Comparison of ENCODE assay signal across 24 cellular contexts in genomic region chr17:8739104-8739503, GRCh38. TPM values are rescaled to one million over a fixed set of nuclear protein-coding genes. Genes with fewer than 3 reads are reported as not detected.
A peak's percentile ranks its signal among the peaks of the same experiment; 100 is the strongest.
DNase-seq lines count a peak whose midpoint lies in the region; ATAC-seq and TF ChIP-seq lines count a peak whose summit lies in the region.
"Had no signal": no experiment of that assay in that cellular context is flagged by ENCODE, and none has a peak within 500 bp of the region (broad histone marks: within the 10 kb centered on the region; RNA-seq: fewer than 3 reads in every experiment).

No MANE protein-coding gene starts in this region.

- intact Hi-C loops in IMR-90 (cut with micrococcal nuclease) = no loop called here

- H3K14ac ChIP-seq in IMR-90 (replicated peaks; ENCODE audit: low read depth, low read length) = no peak overlapping the region

- H4K8ac ChIP-seq in IMR-90 (ENCODE audit: low read depth in 2 of 2, low read length in 2 of 2) = no peak overlapping the region

- peaks cover 14% of the 10 kb centered on the region for H3K27me3 ChIP-seq in IMR-90 (ENCODE audit: control insufficient read depth, insufficient read depth, low read length)
- no peaks in the 10 kb centered on the region for H3K27me3 ChIP-seq in smooth muscle cell (ENCODE audit: low read depth)
- H3K27me3 ChIP-seq: ovary, suprapubic skin had no signal

- TF ChIP-seq RAD21 in IMR-90 (IDR thresholded peaks at IDR 0.05; ENCODE audit: low read length) = no peak

- H3K36me3 ChIP-seq in IMR-90 (ENCODE audit: control insufficient read depth, insufficient read depth, low read length) (no peaks in the 10 kb centered on the region), smooth muscle cell (ENCODE audit: low read depth) (no peaks in the 10 kb centered on the region)
- H3K36me3 ChIP-seq: esophagus muscularis mucosa, ovary, suprapubic skin had no signal

- H2BK120ac ChIP-seq in IMR-90 (ENCODE audit: low read depth, low read length) = no peak overlapping the region

- H4K91ac ChIP-seq in IMR-90 (ENCODE audit: insufficient read depth, low read depth, low read length) = no peak overlapping the region

- H2AK5ac ChIP-seq in IMR-90 (ENCODE audit: low read depth, low read length) = no peak overlapping the region

- TF ChIP-seq CTCF in IMR-90 (conservative IDR thresholded peaks at IDR 0.05; ENCODE audit: low read depth, low read length) (no peak), smooth muscle cell (IDR thresholded peaks at IDR 0.05; ENCODE audit: borderline replicate concordance, insufficient read depth, poor library complexity, severe bottlenecking) (no peak)

- CTCF ChIA-PET in IMR-90 (lab: Yijun Ruan, JAX) = no interaction called here

- H3K27ac ChIP-seq in IMR-90 (ENCODE audit: insufficient read depth, low read length) (no peak overlapping the region), smooth muscle cell (ENCODE audit: low read depth) (no peak overlapping the region)
- H3K27ac ChIP-seq: esophagus muscularis mucosa, HL-60, ovary, suprapubic skin had no signal

- POLR2A ChIA-PET in IMR-90 (lab: Charles Lee; ENCODE audit: unreplicated experiment) = no interaction called here

- H3K56ac ChIP-seq in IMR-90 (ENCODE audit: extremely low read depth, insufficient read depth, low read length) = no peak overlapping the region

- no peaks in the 10 kb centered on the region for H3K79me1 ChIP-seq in IMR-90 (ENCODE audit: low read depth in 1 of 2, low read length in 2 of 2)

- H3K4ac ChIP-seq in IMR-90 (ENCODE audit: low read depth, low read length) = no peak overlapping the region

- H3K23ac ChIP-seq in IMR-90 (ENCODE audit: low read depth, low read length) = no peak overlapping the region

- H3K9me1 ChIP-seq in IMR-90 (ENCODE audit: insufficient read depth, low read length) = no peaks in the 10 kb centered on the region

- H3K4me3 ChIP-seq in IMR-90 (ENCODE audit: insufficient read depth, low read depth, low read length) (no peak overlapping the region), smooth muscle cell (no peak overlapping the region)
- H3K4me3 ChIP-seq: esophagus muscularis mucosa, K562, ovary, suprapubic skin had no signal

- H3K4me2 ChIP-seq in IMR-90 (ENCODE audit: low read depth, low read length) (no peak overlapping the region), smooth muscle cell (peak overlapping the region; percentile 42)

- no peak for TF ChIP-seq POLR2A in IMR-90 (IDR thresholded peaks at IDR 0.05; ENCODE audit: low read depth, low read length)

- H2BK15ac ChIP-seq in IMR-90 (ENCODE audit: low read depth, low read length) = no peak overlapping the region

- no peaks in the 10 kb centered on the region for H3K4me1 ChIP-seq in IMR-90 (ENCODE audit: control insufficient read depth, insufficient read depth, low read length)
- peaks cover 9% of the 10 kb centered on the region for H3K4me1 ChIP-seq in smooth muscle cell (ENCODE audit: low read depth)
- H3K4me1 ChIP-seq: esophagus muscularis mucosa, suprapubic skin had no signal

- H4K20me1 ChIP-seq in IMR-90 (ENCODE audit: insufficient read depth, low read length) (no peaks in the 10 kb centered on the region), smooth muscle cell (ENCODE audit: low read depth) (no peaks in the 10 kb centered on the region)

- DNase-seq in IMR-90 (no peak), ecto neural progenitor cell (ENCODE audit: low spot score) (peak; percentile 91), mesenteric fat pad (ENCODE audit: low spot score) (peak; percentile 60), smooth muscle cell (lab: John Stamatoyannopoulos, UW; ENCODE audit: unreplicated experiment) (no peak), T-helper 9 cell (no peak)
- no peak for DNase-seq in effector CD4-positive, alpha-beta T cell
- DNase-seq: activated CD4-positive, alpha-beta T cell treated with anti-CD3 and anti-CD28 coated beads, Interleukin-2, amount 50 U/mL, for 4 hours; activated naive CD4-positive, alpha-beta T cell treated with anti-CD3 and anti-CD28 coated beads, Interleukin-2, amount 10 ng/mL, durations not matched to agents 7 days and 5 days; activated T-cell treated with anti-CD3 and anti-CD28 coated beads for 4 hours; DMS 273 treated with DMSO at 0.1 percent for 48 hours; GOT3; kidney; midbrain; NCI-H1092 treated with DMSO at 0.1 percent for 48 hours; NCI-H774; ovary; stimulated activated CD4-positive, alpha-beta T cell treated with anti-CD3 and anti-CD28 coated beads, Interleukin-4, amount 100 ng/mL, for 4 hours; stimulated activated CD8-positive, alpha-beta memory T cell treated with anti-CD3 and anti-CD28 coated beads, Interleukin-4, amount 100 ng/mL, for 48 hours had no signal

- H3K9ac ChIP-seq in IMR-90 (ENCODE audit: low read depth, low read length) (no peak overlapping the region), smooth muscle cell (ENCODE audit: low read depth) (no peak overlapping the region)

- dilution Hi-C loops in IMR-90 (cut with HindIII; ENCODE audit: low sequenced_read_pairs, unreplicated experiment) = no loop called here

- ATAC-seq in IMR-90 (ENCODE audit: low read depth) = no peak
- ATAC-seq in GM18907 (IDR thresholded peaks at IDR 0.05; ENCODE audit: unreplicated experiment) = no peak
- ATAC-seq: K562, SK-N-SH treated with all-trans-retinoic acid at 6 μM for 48 hours had no signal

- H2BK20ac ChIP-seq in IMR-90 (ENCODE audit: low read depth, low read length) = no peak overlapping the region

- H3F3A ChIP-seq in smooth muscle cell (ENCODE audit: low read depth) = no peaks in the 10 kb centered on the region

- WGBS in IMR-90 (ENCODE audit: extremely low coverage in 2 of 2, insufficient read length in 1 of 2), 2 experiments = 10% methylated on average over 3 of the region's 8 CpGs; no CpG with 5 or more reads in 1 of the 2 experiments
- WGBS in smooth muscle cell (ENCODE audit: low lambda C conversion rate) = 8% methylated on average over 8 of the region's 8 CpGs

- H4K5ac ChIP-seq in IMR-90 (ENCODE audit: low read depth, low read length) = no peak overlapping the region

- in situ Hi-C loops in IMR-90 (cut with MboI; ENCODE audit: low sequenced_read_pairs) = no loop called here

- H3K79me2 ChIP-seq in smooth muscle cell (ENCODE audit: low read depth) = no peaks in the 10 kb centered on the region

- H3K18ac ChIP-seq in IMR-90 (ENCODE audit: low read depth, low read length) = no peak overlapping the region

- H2AFZ ChIP-seq in IMR-90 (replicated peaks; ENCODE audit: low read length, poor library complexity) = peak overlapping the region; percentile 64
- H2AFZ ChIP-seq in smooth muscle cell (ENCODE audit: low read depth) = peak overlapping the region; percentile 16

- BruUV-seq in IMR-90 (replicated peaks; lab: Mats Ljungman, UMichigan) = no TSS peak

- H2BK5ac ChIP-seq in IMR-90 (ENCODE audit: low read depth, low read length, poor library complexity, severe bottlenecking) = no peak overlapping the region

- H2AK9ac ChIP-seq in IMR-90 (replicated peaks; ENCODE audit: low read depth, low read length, poor library complexity) = no peak overlapping the region

- H3K9me3 ChIP-seq in IMR-90 (ENCODE audit: control insufficient read depth, insufficient read depth, low read length) = no peaks in the 10 kb centered on the region
- H3K9me3 ChIP-seq in smooth muscle cell (replicated peaks; ENCODE audit: low read depth) = no peaks in the 10 kb centered on the region
- H3K9me3 ChIP-seq: esophagus muscularis mucosa, ovary, suprapubic skin had no signal

TF ChIP-seq in IMR-90, 13 proteins besides CTCF, POLR2A, EP300 and RAD21 (continues in another document):
- TF ChIP-seq CHD1 (IDR thresholded peaks at IDR 0.05; ENCODE audit: low read depth, low read length) (no peak), CEBPB (IDR thresholded peaks at IDR 0.05; ENCODE audit: low read depth, low read length) (no peak), RFX5 (IDR thresholded peaks at IDR 0.05; ENCODE audit: low read depth, low read length) (no peak), FOS (IDR thresholded peaks at IDR 0.05; ENCODE audit: low read depth, low read length) (no peak), NFE2L2 (IDR thresholded peaks at IDR 0.05; ENCODE audit: low read depth, low read length) (no peak), BHLHE40 (IDR thresholded peaks at IDR 0.05; ENCODE audit: low read depth, low read length) (no peak), RCOR1 (IDR thresholded peaks at IDR 0.05; ENCODE audit: insufficient replicate concordance, low read length) (no peak), MAFK (IDR thresholded peaks at IDR 0.05; ENCODE audit: low read depth, low read length) (no peak), ELK1 (IDR thresholded peaks at IDR 0.05; ENCODE audit: borderline replicate concordance, low read depth, low read length) (no peak), USF2 (IDR thresholded peaks at IDR 0.05; ENCODE audit: low read depth, low read length) (no peak), SMC3 (IDR thresholded peaks at IDR 0.05; ENCODE audit: low read depth, low read length) (no peak), MAZ (IDR thresholded peaks at IDR 0.05; ENCODE audit: borderline replicate concordance, low read depth, low read length) (no peak)

RNA-seq across cellular contexts. Expression of gene CCDC42, which starts 5.5 kb away (rescaled TPM):
- total RNA-seq in IMR-90 (2012; rRNA removed) (not detected in 2 replicates), mesenteric fat pad (not detected), smooth muscle cell (not detected in 2 replicates)
- polyA plus RNA-seq in IMR-90 (2012; rRNA removed) (not detected in 2 replicates), smooth muscle cell (0.15 TPM in 1 of 2 replicates, not detected in the other)
- polyA plus RNA-seq in IMR-90 (2012; cell fraction: cytosol; rRNA removed) = not detected in 2 replicates
- not detected in 2 replicates for polyA plus RNA-seq in IMR-90 (2012; cell fraction: nucleus; rRNA removed; ENCODE audit: low replicate concordance)
- total RNA-seq: esophagus muscularis mucosa, K562, kidney, ovary, suprapubic skin had no signal
- polyA plus RNA-seq: K562 had no signal

RNA-seq across cellular contexts. Expression of gene SPDYE4, which starts 19.2 kb away (rescaled TPM):
- not detected in 2 replicates for total RNA-seq in IMR-90 (2012; rRNA removed)
- polyA plus RNA-seq in IMR-90 (2012; rRNA removed) = not detected in 2 replicates
- not detected in 2 replicates for polyA plus RNA-seq in IMR-90 (2012; cell fraction: cytosol; rRNA removed)
- not detected in 2 replicates for polyA plus RNA-seq in IMR-90 (2012; cell fraction: nucleus; rRNA removed; ENCODE audit: low replicate concordance)
- total RNA-seq in mesenteric fat pad = not detected
- total RNA-seq in smooth muscle cell = not detected in 2 replicates
- polyA plus RNA-seq in smooth muscle cell = not detected in 2 replicates
- total RNA-seq: esophagus muscularis mucosa, K562, kidney, ovary, suprapubic skin had no signal
- polyA plus RNA-seq: K562, ovary had no signal

Comparison
In these comparisons a context has a peak if more than half of its experiments do, and no peak if none do; other contexts are left out.
1. DNase-seq: peak in ecto neural progenitor cell (single experiment) and mesenteric fat pad (single experiment); none in IMR-90 (single experiment), smooth muscle cell (single experiment), T-helper 9 cell (single experiment) and effector CD4-positive, alpha-beta T cell (single experiment).